ENCODE assay signal across 10 cellular contexts in the genomic region with DNA sequence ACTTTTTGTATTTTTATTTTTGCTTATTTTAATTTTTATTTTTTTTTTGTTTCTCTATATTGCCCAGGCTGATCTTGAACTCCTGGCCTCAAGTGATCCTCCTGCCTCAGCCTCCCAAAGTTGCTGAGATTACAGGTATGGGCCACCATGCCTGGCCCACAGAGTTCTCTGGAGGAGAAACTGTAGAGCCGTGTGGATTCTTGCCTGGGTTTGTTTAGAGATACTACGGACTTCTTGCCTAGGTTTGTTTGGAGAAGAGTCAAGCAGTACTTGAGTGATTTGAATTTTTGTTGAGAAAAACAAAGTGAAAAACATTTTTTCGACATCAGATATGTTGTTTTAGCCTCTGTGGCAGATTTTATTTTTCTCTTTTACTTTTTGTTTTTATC.
A peak's percentile ranks its signal among the peaks of the same experiment; 100 is the strongest.
DNase-seq lines count a peak whose midpoint lies in the region; ATAC-seq and TF ChIP-seq lines count a peak whose summit lies in the region.
"Had no signal": no experiment of that assay in that cellular context is flagged by ENCODE, and none has a peak within 500 bp of the region (broad histone marks: within the 10 kb centered on the region; RNA-seq: fewer than 3 reads in every experiment).

No MANE protein-coding gene starts in this region.

- H3K27ac Mint-ChIP-seq in T-helper 1 cell treated with Interleukin-12 subunit alpha and Interleukin-12 subunit beta and Interleukin-4 antibody, amounts not matched to agents 30 μg/mL and 1 μg/mL, for 36 hours: peak overlapping the region; percentile 93
- peak overlapping the region; percentile 91 for H3K27ac Mint-ChIP-seq in stimulated activated naive B cell treated with anti-CD40 and anti-IgM and Interleukin-4, amounts not matched to agents 10 μg/mL and 1 μg/mL and 100 μg/mL, for 72 hours

- peaks cover 37% of the 10 kb centered on the region for H3K27me3 Mint-ChIP-seq in T-helper 1 cell treated with Interleukin-12 subunit alpha and Interleukin-12 subunit beta and Interleukin-4 antibody, amounts not matched to agents 30 μg/mL and 1 μg/mL, for 36 hours (ENCODE audit: low read depth)
- H3K27me3 Mint-ChIP-seq in stimulated activated naive B cell treated with anti-CD40 and anti-IgM and Interleukin-4, amounts not matched to agents 10 μg/mL and 1 μg/mL and 100 μg/mL, for 72 hours: no peaks in the 10 kb centered on the region

- H3K79me2 ChIP-seq in PC-3 (ENCODE audit: low read length): no peaks in the 10 kb centered on the region

- H3K4me3 ChIP-seq in PC-3 (ENCODE audit: low read length) (peak overlapping the region; percentile 42; the same call in 1 of the 2 replicates), astrocyte of the cerebellum (ENCODE audit: low read depth, low read length) (peak overlapping the region; percentile 0)

- DNase-seq in T-helper 1 cell (no peak), PC-3 (no peak), astrocyte of the cerebellum (ENCODE audit: low read depth) (no peak), GDM1 (lab: John Stamatoyannopoulos, UW) (no peak)
- no peak for DNase-seq in stimulated activated naive B cell treated with anti-CD40 and anti-IgM and Interleukin-4, amounts not matched to agents 10 μg/mL and 1 μg/mL and 100 μg/mL, for 72 hours
- DNase-seq: NCI-H146 had no signal

- H3K4me3 Mint-ChIP-seq in T-helper 1 cell treated with Interleukin-12 subunit alpha and Interleukin-12 subunit beta and Interleukin-4 antibody, amounts not matched to agents 30 μg/mL and 1 μg/mL, for 36 hours: peak overlapping the region; percentile 56
- H3K4me3 Mint-ChIP-seq in stimulated activated naive B cell treated with anti-CD40 and anti-IgM and Interleukin-4, amounts not matched to agents 10 μg/mL and 1 μg/mL and 100 μg/mL, for 72 hours: peak overlapping the region; percentile 67 to 72

- H3F3A ChIP-seq in PC-3 (ENCODE audit: low read length, unreplicated experiment): no peaks in the 10 kb centered on the region

- peaks cover 11% of the 10 kb centered on the region for H3K36me3 Mint-ChIP-seq in T-helper 1 cell treated with Interleukin-12 subunit alpha and Interleukin-12 subunit beta and Interleukin-4 antibody, amounts not matched to agents 30 μg/mL and 1 μg/mL, for 36 hours (ENCODE audit: low read depth)
- peaks cover 0 to 9% of the 10 kb centered on the region in 2 donors for H3K36me3 Mint-ChIP-seq in stimulated activated naive B cell treated with anti-CD40 and anti-IgM and Interleukin-4, amounts not matched to agents 10 μg/mL and 1 μg/mL and 100 μg/mL, for 72 hours

- in situ Hi-C loops in astrocyte of the cerebellum (cut with HindIII; ENCODE audit: low sequenced_read_pairs): no loop called here

- peaks cover under 1% of the 10 kb centered on the region for H3K9me3 Mint-ChIP-seq in T-helper 1 cell treated with Interleukin-12 subunit alpha and Interleukin-12 subunit beta and Interleukin-4 antibody, amounts not matched to agents 30 μg/mL and 1 μg/mL, for 36 hours
- peaks cover under 1 to 3% of the 10 kb centered on the region in 2 donors for H3K9me3 Mint-ChIP-seq in stimulated activated naive B cell treated with anti-CD40 and anti-IgM and Interleukin-4, amounts not matched to agents 10 μg/mL and 1 μg/mL and 100 μg/mL, for 72 hours

- POLR2A ChIA-PET in PC-3 (lab: Charles Lee; ENCODE audit: unreplicated experiment): no interaction called here

- peak overlapping the region; percentile 82 for H3K27ac ChIP-seq in PC-3 (ENCODE audit: low read length)
- H3K27ac ChIP-seq: 22Rv1 had no signal

- no peaks in the 10 kb centered on the region for H3K27me3 ChIP-seq in PC-3 (ENCODE audit: low read length)

- TSS peak; percentile 99 for BruUV-seq in PC-3 (replicated peaks; lab: Mats Ljungman, UMichigan)

- no peaks in the 10 kb centered on the region for H3K9me3 ChIP-seq in PC-3 (ENCODE audit: low read length)

- peak overlapping the region; percentile 58 for H3K9ac ChIP-seq in PC-3 (ENCODE audit: low read length)

- TF ChIP-seq CTCF in PC-3 (conservative IDR thresholded peaks at IDR 0.05; ENCODE audit: low read depth, low read length) (no peak), astrocyte of the cerebellum (IDR thresholded peaks at IDR 0.05; ENCODE audit: low read depth, low read length, missing control alignments) (no peak)

- H3K36me3 ChIP-seq in PC-3 (ENCODE audit: low read depth, low read length): no peaks in the 10 kb centered on the region

- peak overlapping the region; percentile 73 for H3K4me2 ChIP-seq in PC-3 (ENCODE audit: low read length)

- no peaks in the 10 kb centered on the region for H3K9me2 ChIP-seq in PC-3 (replicated peaks; ENCODE audit: low read length)

- peaks cover 8% of the 10 kb centered on the region for H3K4me1 ChIP-seq in PC-3 (ENCODE audit: insufficient read depth, low read length)

- no peak overlapping the region for H2AFZ ChIP-seq in PC-3 (ENCODE audit: low read length)

- CTCF ChIA-PET in PC-3 (lab: Charles Lee): no interaction called here

- H3K4me1 Mint-ChIP-seq in T-helper 1 cell treated with Interleukin-12 subunit alpha and Interleukin-12 subunit beta and Interleukin-4 antibody, amounts not matched to agents 30 μg/mL and 1 μg/mL, for 36 hours (ENCODE audit: low read depth): peaks cover 23% of the 10 kb centered on the region
- peaks cover 46 to 76% of the 10 kb centered on the region in 2 donors for H3K4me1 Mint-ChIP-seq in stimulated activated naive B cell treated with anti-CD40 and anti-IgM and Interleukin-4, amounts not matched to agents 10 μg/mL and 1 μg/mL and 100 μg/mL, for 72 hours

- intact Hi-C loops in PC-3 (cut with micrococcal nuclease): loop anchor here (1.0 kb wide), 1 partner anchor 29 kb away; no protein-coding TSS in a partner anchor

- ATAC-seq in PC-3: peak; percentile 65
- ATAC-seq in stimulated activated naive B cell treated with anti-CD40 and anti-IgM and Interleukin-4, amounts not matched to agents 10 μg/mL and 1 μg/mL and 100 μg/mL, for 72 hours (replicated peaks): no peak
- ATAC-seq in GM21447 (IDR thresholded peaks at IDR 0.05; ENCODE audit: unreplicated experiment): no peak
- no peak for ATAC-seq in HG03280 (IDR thresholded peaks at IDR 0.05; ENCODE audit: unreplicated experiment)

- H4K20me1 ChIP-seq in PC-3 (ENCODE audit: low read length): no peaks in the 10 kb centered on the region
